1 cellular context compared by ENCODE assay signal in the genomic region with DNA sequence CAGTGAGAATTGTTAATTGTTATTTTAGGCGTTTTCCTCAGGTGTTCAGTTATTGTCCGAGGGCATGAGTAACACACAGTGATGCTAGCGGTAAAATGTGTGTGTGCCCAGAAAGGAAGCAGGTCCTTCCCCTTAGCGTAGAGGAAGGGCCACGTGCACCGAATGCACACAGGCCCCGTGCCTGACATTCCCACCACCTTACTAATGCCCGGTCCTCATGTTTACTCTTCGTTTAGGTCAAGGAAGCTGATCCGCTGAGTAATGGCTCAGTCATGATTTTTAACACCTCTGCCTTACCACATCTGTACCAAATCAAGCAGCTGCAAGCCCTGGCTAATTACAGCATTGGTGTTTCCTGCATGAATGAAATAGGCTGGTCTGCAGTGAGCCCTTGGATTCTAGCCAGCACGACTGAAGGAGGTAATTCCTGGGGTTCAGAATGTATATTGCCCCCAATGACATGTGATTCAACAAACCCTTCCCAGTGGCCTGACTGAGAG.
TF ChIP-seq lines count a peak whose summit lies in the region.

No MANE protein-coding gene starts in this region.

TF ChIP-seq in K562, 482 proteins besides CTCF, POLR2A, EP300 and RAD21 (continued from another document):
- TF ChIP-seq, protein P1, sequence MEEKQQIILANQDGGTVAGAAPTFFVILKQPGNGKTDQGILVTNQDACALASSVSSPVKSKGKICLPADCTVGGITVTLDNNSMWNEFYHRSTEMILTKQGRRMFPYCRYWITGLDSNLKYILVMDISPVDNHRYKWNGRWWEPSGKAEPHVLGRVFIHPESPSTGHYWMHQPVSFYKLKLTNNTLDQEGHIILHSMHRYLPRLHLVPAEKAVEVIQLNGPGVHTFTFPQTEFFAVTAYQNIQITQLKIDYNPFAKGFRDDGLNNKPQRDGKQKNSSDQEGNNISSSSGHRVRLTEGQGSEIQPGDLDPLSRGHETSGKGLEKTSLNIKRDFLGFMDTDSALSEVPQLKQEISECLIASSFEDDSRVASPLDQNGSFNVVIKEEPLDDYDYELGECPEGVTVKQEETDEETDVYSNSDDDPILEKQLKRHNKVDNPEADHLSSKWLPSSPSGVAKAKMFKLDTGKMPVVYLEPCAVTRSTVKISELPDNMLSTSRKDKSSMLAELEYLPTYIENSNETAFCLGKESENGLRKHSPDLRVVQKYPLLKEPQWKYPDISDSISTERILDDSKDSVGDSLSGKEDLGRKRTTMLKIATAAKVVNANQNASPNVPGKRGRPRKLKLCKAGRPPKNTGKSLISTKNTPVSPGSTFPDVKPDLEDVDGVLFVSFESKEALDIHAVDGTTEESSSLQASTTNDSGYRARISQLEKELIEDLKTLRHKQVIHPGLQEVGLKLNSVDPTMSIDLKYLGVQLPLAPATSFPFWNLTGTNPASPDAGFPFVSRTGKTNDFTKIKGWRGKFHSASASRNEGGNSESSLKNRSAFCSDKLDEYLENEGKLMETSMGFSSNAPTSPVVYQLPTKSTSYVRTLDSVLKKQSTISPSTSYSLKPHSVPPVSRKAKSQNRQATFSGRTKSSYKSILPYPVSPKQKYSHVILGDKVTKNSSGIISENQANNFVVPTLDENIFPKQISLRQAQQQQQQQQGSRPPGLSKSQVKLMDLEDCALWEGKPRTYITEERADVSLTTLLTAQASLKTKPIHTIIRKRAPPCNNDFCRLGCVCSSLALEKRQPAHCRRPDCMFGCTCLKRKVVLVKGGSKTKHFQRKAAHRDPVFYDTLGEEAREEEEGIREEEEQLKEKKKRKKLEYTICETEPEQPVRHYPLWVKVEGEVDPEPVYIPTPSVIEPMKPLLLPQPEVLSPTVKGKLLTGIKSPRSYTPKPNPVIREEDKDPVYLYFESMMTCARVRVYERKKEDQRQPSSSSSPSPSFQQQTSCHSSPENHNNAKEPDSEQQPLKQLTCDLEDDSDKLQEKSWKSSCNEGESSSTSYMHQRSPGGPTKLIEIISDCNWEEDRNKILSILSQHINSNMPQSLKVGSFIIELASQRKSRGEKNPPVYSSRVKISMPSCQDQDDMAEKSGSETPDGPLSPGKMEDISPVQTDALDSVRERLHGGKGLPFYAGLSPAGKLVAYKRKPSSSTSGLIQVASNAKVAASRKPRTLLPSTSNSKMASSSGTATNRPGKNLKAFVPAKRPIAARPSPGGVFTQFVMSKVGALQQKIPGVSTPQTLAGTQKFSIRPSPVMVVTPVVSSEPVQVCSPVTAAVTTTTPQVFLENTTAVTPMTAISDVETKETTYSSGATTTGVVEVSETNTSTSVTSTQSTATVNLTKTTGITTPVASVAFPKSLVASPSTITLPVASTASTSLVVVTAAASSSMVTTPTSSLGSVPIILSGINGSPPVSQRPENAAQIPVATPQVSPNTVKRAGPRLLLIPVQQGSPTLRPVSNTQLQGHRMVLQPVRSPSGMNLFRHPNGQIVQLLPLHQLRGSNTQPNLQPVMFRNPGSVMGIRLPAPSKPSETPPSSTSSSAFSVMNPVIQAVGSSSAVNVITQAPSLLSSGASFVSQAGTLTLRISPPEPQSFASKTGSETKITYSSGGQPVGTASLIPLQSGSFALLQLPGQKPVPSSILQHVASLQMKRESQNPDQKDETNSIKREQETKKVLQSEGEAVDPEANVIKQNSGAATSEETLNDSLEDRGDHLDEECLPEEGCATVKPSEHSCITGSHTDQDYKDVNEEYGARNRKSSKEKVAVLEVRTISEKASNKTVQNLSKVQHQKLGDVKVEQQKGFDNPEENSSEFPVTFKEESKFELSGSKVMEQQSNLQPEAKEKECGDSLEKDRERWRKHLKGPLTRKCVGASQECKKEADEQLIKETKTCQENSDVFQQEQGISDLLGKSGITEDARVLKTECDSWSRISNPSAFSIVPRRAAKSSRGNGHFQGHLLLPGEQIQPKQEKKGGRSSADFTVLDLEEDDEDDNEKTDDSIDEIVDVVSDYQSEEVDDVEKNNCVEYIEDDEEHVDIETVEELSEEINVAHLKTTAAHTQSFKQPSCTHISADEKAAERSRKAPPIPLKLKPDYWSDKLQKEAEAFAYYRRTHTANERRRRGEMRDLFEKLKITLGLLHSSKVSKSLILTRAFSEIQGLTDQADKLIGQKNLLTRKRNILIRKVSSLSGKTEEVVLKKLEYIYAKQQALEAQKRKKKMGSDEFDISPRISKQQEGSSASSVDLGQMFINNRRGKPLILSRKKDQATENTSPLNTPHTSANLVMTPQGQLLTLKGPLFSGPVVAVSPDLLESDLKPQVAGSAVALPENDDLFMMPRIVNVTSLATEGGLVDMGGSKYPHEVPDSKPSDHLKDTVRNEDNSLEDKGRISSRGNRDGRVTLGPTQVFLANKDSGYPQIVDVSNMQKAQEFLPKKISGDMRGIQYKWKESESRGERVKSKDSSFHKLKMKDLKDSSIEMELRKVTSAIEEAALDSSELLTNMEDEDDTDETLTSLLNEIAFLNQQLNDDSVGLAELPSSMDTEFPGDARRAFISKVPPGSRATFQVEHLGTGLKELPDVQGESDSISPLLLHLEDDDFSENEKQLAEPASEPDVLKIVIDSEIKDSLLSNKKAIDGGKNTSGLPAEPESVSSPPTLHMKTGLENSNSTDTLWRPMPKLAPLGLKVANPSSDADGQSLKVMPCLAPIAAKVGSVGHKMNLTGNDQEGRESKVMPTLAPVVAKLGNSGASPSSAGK (IDR thresholded peaks at IDR 0.05), result peak; percentile 71
- 0 out of 2 replicates have a peak, but pooled peaks have one; percentile 6 for TF ChIP-seq CBFA2T2 (conservative IDR thresholded peaks at IDR 0.05)
- TF ChIP-seq BHLHE40 (IDR thresholded peaks at IDR 0.05; ENCODE audit: low read length), result peak; percentile 34; the same call in 1 of the 2 replicates
- no peak for TF ChIP-seq ZC3H8 (IDR thresholded peaks at IDR 0.05)
- TF ChIP-seq, protein P2, sequence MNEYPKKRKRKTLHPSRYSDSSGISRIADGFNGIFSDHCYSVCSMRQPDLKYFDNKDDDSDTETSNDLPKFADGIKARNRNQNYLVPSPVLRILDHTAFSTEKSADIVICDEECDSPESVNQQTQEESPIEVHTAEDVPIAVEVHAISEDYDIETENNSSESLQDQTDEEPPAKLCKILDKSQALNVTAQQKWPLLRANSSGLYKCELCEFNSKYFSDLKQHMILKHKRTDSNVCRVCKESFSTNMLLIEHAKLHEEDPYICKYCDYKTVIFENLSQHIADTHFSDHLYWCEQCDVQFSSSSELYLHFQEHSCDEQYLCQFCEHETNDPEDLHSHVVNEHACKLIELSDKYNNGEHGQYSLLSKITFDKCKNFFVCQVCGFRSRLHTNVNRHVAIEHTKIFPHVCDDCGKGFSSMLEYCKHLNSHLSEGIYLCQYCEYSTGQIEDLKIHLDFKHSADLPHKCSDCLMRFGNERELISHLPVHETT (CRISPR knock-in tag; conservative IDR thresholded peaks at IDR 0.05 in 1 of 2, IDR thresholded peaks at IDR 0.05 in 1 of 2), result no peak
- no peak for TF ChIP-seq EGR1 (conservative IDR thresholded peaks at IDR 0.05)
- peak; percentile 61; the same call in 1 of the 2 replicates for TF ChIP-seq L3MBTL2 (IDR thresholded peaks at IDR 0.05)
- peak in 1 of 2 experiments; percentile 56; a peak in 1 of 4 replicates for TF ChIP-seq FOXA3 (CRISPR knock-in tag; conservative IDR thresholded peaks at IDR 0.05 in 1 of 2, IDR thresholded peaks at IDR 0.05 in 1 of 2)
- TF ChIP-seq, protein P3, sequence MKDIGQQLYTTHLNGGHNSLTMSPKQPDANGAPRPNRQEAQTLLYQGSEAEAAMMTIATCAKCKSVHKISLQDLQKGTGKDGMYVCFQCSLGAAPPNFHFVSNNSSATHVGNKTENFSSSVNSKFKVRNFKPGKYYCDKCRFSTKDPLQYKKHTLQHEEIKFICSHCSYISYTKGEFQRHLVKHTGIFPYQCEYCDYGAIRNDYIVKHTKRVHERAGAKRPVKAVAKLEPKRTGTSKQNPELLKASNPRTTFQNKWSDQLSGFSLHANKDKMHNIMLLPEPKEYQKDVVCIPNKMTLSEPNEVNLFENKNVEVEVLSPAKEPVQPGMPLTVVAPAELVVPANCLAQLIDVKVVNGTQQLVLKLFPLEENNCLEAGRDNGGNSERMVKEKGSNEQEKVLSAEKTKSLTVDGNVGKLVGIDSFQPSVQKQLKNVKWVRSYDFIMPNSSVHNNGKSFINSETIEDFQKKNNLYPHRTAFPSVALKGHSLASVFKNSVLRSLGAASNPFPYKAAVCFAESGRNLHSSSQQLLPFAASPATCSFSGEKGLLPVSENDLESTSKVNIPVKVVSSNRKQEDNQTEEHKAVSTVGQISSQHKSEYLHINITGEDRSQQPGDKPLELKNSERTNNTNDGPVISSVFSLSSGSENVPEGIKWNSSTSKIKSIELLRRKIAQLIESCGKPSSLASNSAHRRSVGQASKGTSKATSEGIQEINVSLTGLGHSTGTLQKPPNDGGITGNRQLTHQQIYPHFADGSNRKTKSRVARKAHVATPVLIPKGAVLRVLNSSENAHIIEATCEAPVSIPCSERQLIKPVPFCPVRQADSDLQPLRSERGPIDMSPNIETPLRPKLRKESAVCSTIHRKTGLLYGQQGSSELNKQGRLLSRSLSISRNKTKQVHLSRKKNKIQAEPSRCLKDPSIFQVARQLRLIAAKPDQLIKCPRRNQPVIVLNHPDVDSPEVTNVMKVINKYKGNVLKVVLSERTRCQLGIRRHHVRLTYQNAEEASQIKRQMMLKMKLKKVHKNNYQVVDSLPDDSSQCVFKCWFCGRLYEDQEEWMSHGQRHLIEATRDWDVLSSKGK (CRISPR knock-in tag; IDR thresholded peaks at IDR 0.05), result no peak
- TF ChIP-seq BRD9 (IDR thresholded peaks at IDR 0.05; ENCODE audit: low read depth, partially characterized antibody), result no peak
